Comparison of ENCODE assay signal across 1 cellular context in the genomic region with DNA sequence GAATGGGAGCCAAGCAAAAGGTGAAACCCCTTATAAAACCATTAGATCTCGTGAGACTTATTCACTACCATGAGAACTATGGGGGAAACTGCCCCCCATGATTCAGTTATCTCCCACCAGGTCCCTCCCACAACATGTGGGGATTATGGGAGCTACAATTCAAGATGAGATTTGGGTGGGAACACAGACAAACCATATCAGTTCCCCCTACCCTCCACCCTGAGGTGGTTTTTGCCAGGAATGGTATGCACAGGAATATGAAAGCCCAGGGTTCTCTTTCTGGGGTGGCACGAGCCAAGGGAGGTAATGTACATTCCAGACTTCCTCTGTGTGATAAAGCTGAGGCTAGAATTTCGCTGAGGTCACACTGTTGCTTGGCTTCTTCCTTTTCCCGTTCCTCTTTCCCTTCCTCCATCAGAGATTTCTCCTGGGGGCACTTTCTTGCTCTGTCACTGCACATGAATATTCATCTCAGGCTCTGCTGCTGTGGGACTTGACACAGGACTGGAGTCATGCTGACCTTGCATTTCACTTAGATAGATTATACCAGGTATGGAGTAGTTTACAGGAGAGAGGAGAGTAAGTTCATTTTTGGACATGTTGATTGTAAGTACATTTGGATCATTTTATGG.
TF ChIP-seq lines count a peak whose summit lies in the region.

No MANE protein-coding gene starts in this region.

TF ChIP-seq in K562, 482 proteins besides CTCF, POLR2A, EP300 and RAD21 (continued from another document):
- TF ChIP-seq, protein P1, sequence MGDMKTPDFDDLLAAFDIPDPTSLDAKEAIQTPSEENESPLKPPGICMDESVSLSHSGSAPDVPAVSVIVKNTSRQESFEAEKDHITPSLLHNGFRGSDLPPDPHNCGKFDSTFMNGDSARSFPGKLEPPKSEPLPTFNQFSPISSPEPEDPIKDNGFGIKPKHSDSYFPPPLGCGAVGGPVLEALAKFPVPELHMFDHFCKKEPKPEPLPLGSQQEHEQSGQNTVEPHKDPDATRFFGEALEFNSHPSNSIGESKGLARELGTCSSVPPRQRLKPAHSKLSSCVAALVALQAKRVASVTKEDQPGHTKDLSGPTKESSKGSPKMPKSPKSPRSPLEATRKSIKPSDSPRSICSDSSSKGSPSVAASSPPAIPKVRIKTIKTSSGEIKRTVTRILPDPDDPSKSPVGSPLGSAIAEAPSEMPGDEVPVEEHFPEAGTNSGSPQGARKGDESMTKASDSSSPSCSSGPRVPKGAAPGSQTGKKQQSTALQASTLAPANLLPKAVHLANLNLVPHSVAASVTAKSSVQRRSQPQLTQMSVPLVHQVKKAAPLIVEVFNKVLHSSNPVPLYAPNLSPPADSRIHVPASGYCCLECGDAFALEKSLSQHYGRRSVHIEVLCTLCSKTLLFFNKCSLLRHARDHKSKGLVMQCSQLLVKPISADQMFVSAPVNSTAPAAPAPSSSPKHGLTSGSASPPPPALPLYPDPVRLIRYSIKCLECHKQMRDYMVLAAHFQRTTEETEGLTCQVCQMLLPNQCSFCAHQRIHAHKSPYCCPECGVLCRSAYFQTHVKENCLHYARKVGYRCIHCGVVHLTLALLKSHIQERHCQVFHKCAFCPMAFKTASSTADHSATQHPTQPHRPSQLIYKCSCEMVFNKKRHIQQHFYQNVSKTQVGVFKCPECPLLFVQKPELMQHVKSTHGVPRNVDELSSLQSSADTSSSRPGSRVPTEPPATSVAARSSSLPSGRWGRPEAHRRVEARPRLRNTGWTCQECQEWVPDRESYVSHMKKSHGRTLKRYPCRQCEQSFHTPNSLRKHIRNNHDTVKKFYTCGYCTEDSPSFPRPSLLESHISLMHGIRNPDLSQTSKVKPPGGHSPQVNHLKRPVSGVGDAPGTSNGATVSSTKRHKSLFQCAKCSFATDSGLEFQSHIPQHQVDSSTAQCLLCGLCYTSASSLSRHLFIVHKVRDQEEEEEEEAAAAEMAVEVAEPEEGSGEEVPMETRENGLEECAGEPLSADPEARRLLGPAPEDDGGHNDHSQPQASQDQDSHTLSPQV (IDR thresholded peaks at IDR 0.05) = peak; percentile 46; the same call in 1 of the 2 replicates
- TF ChIP-seq ESRRA (IDR thresholded peaks at IDR 0.05; ENCODE audit: borderline replicate concordance, low read depth) (peak; percentile 32; the same call in 1 of the 2 replicates), ZNF316 (IDR thresholded peaks at IDR 0.05) (peak; percentile 99), ZC3H11A (IDR thresholded peaks at IDR 0.05; ENCODE audit: low read depth, low read length) (no peak), SMAD3 (CRISPR knock-in tag; conservative IDR thresholded peaks at IDR 0.05) (no peak), SREBF1 (IDR thresholded peaks at IDR 0.05; ENCODE audit: borderline replicate concordance, low read depth, low read length) (no peak), BRD4 (IDR thresholded peaks at IDR 0.05) (no peak), ZKSCAN3 (CRISPR knock-in tag; IDR thresholded peaks at IDR 0.05) (no peak), CSDE1 (IDR thresholded peaks at IDR 0.05) (no peak), ZNF707 (CRISPR knock-in tag; conservative IDR thresholded peaks at IDR 0.05) (no peak), ZNF778 (CRISPR knock-in tag; IDR thresholded peaks at IDR 0.05) (no peak), DIDO1 (tag; IDR thresholded peaks at IDR 0.05; ENCODE audit: low read depth) (no peak), ETV6 (IDR thresholded peaks at IDR 0.05; ENCODE audit: borderline replicate concordance in 1 of 2, low read depth in 2 of 2, low read length in 1 of 2) (peak; percentile 84 to 91), ETV6 (CRISPR knock-in tag; IDR thresholded peaks at IDR 0.05; ENCODE audit: borderline replicate concordance) (no peak), ZNF644 (tag; IDR thresholded peaks at IDR 0.05; ENCODE audit: low read depth) (no peak), DPF2 (IDR thresholded peaks at IDR 0.05) (peak; percentile 65), ZFX (CRISPR knock-in tag; IDR thresholded peaks at IDR 0.05) (no peak), TBP (optimal IDR thresholded peaks at IDR 0.05; ENCODE audit: low read depth, low read length) (peak; percentile 36), XRCC5 (IDR thresholded peaks at IDR 0.05; ENCODE audit: low read depth, low read length) (no peak), MAFF (IDR thresholded peaks at IDR 0.05; ENCODE audit: low read length) (peak; percentile 97), SMAD4 (CRISPR knock-in tag; conservative IDR thresholded peaks at IDR 0.05) (peak; percentile 47; the same call in 1 of the 2 replicates), FOSL1 (tag; conservative IDR thresholded peaks at IDR 0.05) (no peak)
- TF ChIP-seq, protein P2, sequence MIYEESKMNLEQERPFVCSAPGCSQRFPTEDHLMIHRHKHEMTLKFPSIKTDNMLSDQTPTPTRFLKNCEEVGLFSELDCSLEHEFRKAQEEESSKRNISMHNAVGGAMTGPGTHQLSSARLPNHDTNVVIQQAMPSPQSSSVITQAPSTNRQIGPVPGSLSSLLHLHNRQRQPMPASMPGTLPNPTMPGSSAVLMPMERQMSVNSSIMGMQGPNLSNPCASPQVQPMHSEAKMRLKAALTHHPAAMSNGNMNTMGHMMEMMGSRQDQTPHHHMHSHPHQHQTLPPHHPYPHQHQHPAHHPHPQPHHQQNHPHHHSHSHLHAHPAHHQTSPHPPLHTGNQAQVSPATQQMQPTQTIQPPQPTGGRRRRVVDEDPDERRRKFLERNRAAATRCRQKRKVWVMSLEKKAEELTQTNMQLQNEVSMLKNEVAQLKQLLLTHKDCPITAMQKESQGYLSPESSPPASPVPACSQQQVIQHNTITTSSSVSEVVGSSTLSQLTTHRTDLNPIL (CRISPR knock-in tag; IDR thresholded peaks at IDR 0.05) = no peak
- TF ChIP-seq, protein P3, sequence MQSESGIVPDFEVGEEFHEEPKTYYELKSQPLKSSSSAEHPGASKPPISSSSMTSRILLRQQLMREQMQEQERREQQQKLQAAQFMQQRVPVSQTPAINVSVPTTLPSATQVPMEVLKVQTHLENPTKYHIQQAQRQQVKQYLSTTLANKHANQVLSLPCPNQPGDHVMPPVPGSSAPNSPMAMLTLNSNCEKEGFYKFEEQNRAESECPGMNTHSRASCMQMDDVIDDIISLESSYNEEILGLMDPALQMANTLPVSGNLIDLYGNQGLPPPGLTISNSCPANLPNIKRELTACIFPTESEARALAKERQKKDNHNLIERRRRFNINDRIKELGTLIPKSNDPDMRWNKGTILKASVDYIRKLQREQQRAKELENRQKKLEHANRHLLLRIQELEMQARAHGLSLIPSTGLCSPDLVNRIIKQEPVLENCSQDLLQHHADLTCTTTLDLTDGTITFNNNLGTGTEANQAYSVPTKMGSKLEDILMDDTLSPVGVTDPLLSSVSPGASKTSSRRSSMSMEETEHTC (IDR thresholded peaks at IDR 0.05) = no peak
- TF ChIP-seq, protein P4, sequence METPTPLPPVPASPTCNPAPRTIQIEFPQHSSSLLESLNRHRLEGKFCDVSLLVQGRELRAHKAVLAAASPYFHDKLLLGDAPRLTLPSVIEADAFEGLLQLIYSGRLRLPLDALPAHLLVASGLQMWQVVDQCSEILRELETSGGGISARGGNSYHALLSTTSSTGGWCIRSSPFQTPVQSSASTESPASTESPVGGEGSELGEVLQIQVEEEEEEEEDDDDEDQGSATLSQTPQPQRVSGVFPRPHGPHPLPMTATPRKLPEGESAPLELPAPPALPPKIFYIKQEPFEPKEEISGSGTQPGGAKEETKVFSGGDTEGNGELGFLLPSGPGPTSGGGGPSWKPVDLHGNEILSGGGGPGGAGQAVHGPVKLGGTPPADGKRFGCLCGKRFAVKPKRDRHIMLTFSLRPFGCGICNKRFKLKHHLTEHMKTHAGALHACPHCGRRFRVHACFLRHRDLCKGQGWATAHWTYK (CRISPR knock-in tag; IDR thresholded peaks at IDR 0.05) = no peak
- TF ChIP-seq, protein P5, sequence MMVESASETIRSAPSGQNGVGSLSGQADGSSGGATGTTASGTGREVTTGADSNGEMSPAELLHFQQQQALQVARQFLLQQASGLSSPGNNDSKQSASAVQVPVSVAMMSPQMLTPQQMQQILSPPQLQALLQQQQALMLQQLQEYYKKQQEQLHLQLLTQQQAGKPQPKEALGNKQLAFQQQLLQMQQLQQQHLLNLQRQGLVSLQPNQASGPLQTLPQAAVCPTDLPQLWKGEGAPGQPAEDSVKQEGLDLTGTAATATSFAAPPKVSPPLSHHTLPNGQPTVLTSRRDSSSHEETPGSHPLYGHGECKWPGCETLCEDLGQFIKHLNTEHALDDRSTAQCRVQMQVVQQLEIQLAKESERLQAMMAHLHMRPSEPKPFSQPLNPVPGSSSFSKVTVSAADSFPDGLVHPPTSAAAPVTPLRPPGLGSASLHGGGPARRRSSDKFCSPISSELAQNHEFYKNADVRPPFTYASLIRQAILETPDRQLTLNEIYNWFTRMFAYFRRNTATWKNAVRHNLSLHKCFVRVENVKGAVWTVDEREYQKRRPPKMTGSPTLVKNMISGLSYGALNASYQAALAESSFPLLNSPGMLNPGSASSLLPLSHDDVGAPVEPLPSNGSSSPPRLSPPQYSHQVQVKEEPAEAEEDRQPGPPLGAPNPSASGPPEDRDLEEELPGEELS (CRISPR knock-in tag; IDR thresholded peaks at IDR 0.05; ENCODE audit: borderline replicate concordance) = no peak
- TF ChIP-seq, protein P6, sequence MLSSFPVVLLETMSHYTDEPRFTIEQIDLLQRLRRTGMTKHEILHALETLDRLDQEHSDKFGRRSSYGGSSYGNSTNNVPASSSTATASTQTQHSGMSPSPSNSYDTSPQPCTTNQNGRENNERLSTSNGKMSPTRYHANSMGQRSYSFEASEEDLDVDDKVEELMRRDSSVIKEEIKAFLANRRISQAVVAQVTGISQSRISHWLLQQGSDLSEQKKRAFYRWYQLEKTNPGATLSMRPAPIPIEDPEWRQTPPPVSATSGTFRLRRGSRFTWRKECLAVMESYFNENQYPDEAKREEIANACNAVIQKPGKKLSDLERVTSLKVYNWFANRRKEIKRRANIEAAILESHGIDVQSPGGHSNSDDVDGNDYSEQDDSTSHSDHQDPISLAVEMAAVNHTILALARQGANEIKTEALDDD (IDR thresholded peaks at IDR 0.05) = no peak
TF ChIP-seq in K562: peak in this region for 26.
